ENCODE assay signal across 8 cellular contexts in genomic region chr9:131125038-131125287, GRCh38. TPM values are rescaled to one million over a fixed set of nuclear protein-coding genes. Genes with fewer than 3 reads are reported as not detected.
DNase-seq lines count a peak whose midpoint lies in the region; ATAC-seq, FAIRE-seq and TF ChIP-seq lines count a peak whose summit lies in the region.

No MANE protein-coding gene starts in this region.

- FAIRE-seq in GM19239 (lab: Jason Lieb, UNC) (no peak), D721Med (lab: Jason Lieb, UNC) (no peak)

- H3K4me3 ChIP-seq in SK-N-SH (ENCODE audit: low read depth in 2 of 2, low read length in 1 of 2) (peak overlapping the region; percentile 85 to 92), foreskin fibroblast (ENCODE audit: low read depth in 1 of 2, low read length in 2 of 2) (peak overlapping the region; percentile 89 to 99), sigmoid colon (peak overlapping the region; percentile 47 to 83 (median 76))

- peak overlapping the region; percentile 93 for H3K4me2 ChIP-seq in SK-N-SH

- DNase-seq in SK-N-SH (no peak), foreskin fibroblast (no peak), sigmoid colon (no peak), GM19239 (ENCODE audit: insufficient read length, low spot score) (no peak), D721Med (ENCODE audit: insufficient read length, low spot score) (no peak)

- peak overlapping the region; percentile 84 for H3K9ac ChIP-seq in SK-N-SH

- TF ChIP-seq POLR2A in sigmoid colon (IDR thresholded peaks at IDR 0.05), result no peak

- 3% methylated on average over 7 of the region's 7 CpGs for WGBS in SK-N-SH (ENCODE audit: low lambda C conversion rate)
- WGBS in sigmoid colon, 2 donors, result 2% methylated on average over 7 of the region's 7 CpGs

- H2AFZ ChIP-seq in SK-N-SH (ENCODE audit: low read depth), result peak overlapping the region; percentile 99

- peaks cover 43% of the 10 kb centered on the region for H3K79me2 ChIP-seq in SK-N-SH (ENCODE audit: insufficient read depth)

- H3F3A ChIP-seq in SK-N-SH (replicated peaks; ENCODE audit: insufficient read depth), result peaks cover 4% of the 10 kb centered on the region

- no peak for TF ChIP-seq RAD21 in SK-N-SH (IDR thresholded peaks at IDR 0.05; ENCODE audit: low read length)

- H3K36me3 ChIP-seq in SK-N-SH (replicated peaks in 1 of 2; ENCODE audit: control insufficient read depth in 1 of 2, insufficient read depth in 2 of 2, low read length in 1 of 2) (peaks cover 20 to 32% of the 10 kb centered on the region in 2 experiments), sigmoid colon (peaks cover 3 to 29% (median 26%) of the 10 kb centered on the region in 4 donors)

- no peaks in the 10 kb centered on the region for H3K9me2 ChIP-seq in SK-N-SH

- H3K4me1 ChIP-seq in SK-N-SH (ENCODE audit: control insufficient read depth in 1 of 2, insufficient read depth in 2 of 2, low read depth in 1 of 2, low read length in 1 of 2) (peaks cover 10% of the 10 kb centered on the region in 2 experiments; a peak in 2 of 4 replicates), sigmoid colon (peaks cover 0 to 22% (median 19%) of the 10 kb centered on the region in 4 donors)

- ATAC-seq in GM21526 (IDR thresholded peaks at IDR 0.05; ENCODE audit: low FRiP score, unreplicated experiment) (peak; percentile 3), GM21786 (IDR thresholded peaks at IDR 0.05; ENCODE audit: unreplicated experiment) (no peak), HG03571 (IDR thresholded peaks at IDR 0.05; ENCODE audit: unreplicated experiment) (no peak)

- no peaks in the 10 kb centered on the region for H3K27me3 ChIP-seq in SK-N-SH (ENCODE audit: insufficient read depth)
- no peaks in the 10 kb centered on the region for H3K27me3 ChIP-seq in sigmoid colon

- no peak for TF ChIP-seq CTCF in SK-N-SH (IDR thresholded peaks at IDR 0.05)
- no peak for TF ChIP-seq CTCF in foreskin fibroblast (IDR thresholded peaks at IDR 0.05; ENCODE audit: low read depth, low read length)
- TF ChIP-seq CTCF in sigmoid colon (IDR thresholded peaks at IDR 0.05), result no peak
- TF ChIP-seq CTCF in D721Med (IDR thresholded peaks at IDR 0.05; ENCODE audit: insufficient read depth, missing control alignments), result no peak

- no peaks in the 10 kb centered on the region for H3K9me3 ChIP-seq in SK-N-SH
- H3K9me3 ChIP-seq in sigmoid colon, result no peaks in the 10 kb centered on the region

- H3K27ac ChIP-seq in SK-N-SH (ENCODE audit: low read depth in 2 of 2, low read length in 1 of 2) (peak overlapping the region; percentile 66 to 74), sigmoid colon (peak overlapping the region; percentile 82 to 91 (median 86))

- TF ChIP-seq EP300 in SK-N-SH (IDR thresholded peaks at IDR 0.05; ENCODE audit: borderline replicate concordance in 1 of 2, low read depth in 1 of 2, low read length in 1 of 2) (no peak), sigmoid colon (IDR thresholded peaks at IDR 0.05) (no peak)

- H4K20me1 ChIP-seq in SK-N-SH (ENCODE audit: insufficient read depth), result no peaks in the 10 kb centered on the region

- intact Hi-C loops in sigmoid colon (cut with DNase I), result no loop called here

- CTCF ChIA-PET in SK-N-SH (lab: Yijun Ruan, JAX), result interaction anchor here (1.3 to 2.1 kb wide), 5 partner anchors 12 to 78 kb away, joined by 3 to 8 read pairs (median 5); no protein-coding TSS in a partner anchor

- POLR2A ChIA-PET in SK-N-SH (lab: Yijun Ruan, JAX), result interaction anchor here (0.7 to 1.4 kb wide), 6 partner anchors 8 to 248 kb away, joined by 3 to 13 read pairs (median 4); no protein-coding TSS in a partner anchor

TF ChIP-seq in SK-N-SH, 30 proteins besides CTCF, POLR2A, EP300 and RAD21:
- TF ChIP-seq ZBTB33 (IDR thresholded peaks at IDR 0.05; ENCODE audit: borderline replicate concordance, low read depth), result no peak
- no peak for TF ChIP-seq FOXJ3 (CRISPR knock-in tag; IDR thresholded peaks at IDR 0.05)
- TF ChIP-seq POLR2AphosphoS5 (IDR thresholded peaks at IDR 0.05; ENCODE audit: low read depth, low read length), result no peak
- TF ChIP-seq TEAD4 (IDR thresholded peaks at IDR 0.05; ENCODE audit: borderline replicate concordance, insufficient read depth), result no peak
- no peak for TF ChIP-seq EZH2phosphoT487 (IDR thresholded peaks at IDR 0.05; ENCODE audit: borderline replicate concordance, low read depth)
- no peak for TF ChIP-seq MEF2A (IDR thresholded peaks at IDR 0.05; ENCODE audit: borderline replicate concordance, low read depth)
- TF ChIP-seq IRF3 (IDR thresholded peaks at IDR 0.05; ENCODE audit: low read depth, low read length), result no peak
- TF ChIP-seq MXI1 (IDR thresholded peaks at IDR 0.05; ENCODE audit: low read depth, low read length), result no peak
- no peak for TF ChIP-seq NFIC (IDR thresholded peaks at IDR 0.05; ENCODE audit: borderline replicate concordance)
- TF ChIP-seq NRF1 (IDR thresholded peaks at IDR 0.05; ENCODE audit: low read depth, low read length), result no peak
- TF ChIP-seq TCF12 (IDR thresholded peaks at IDR 0.05), result no peak
- no peak for TF ChIP-seq GABPA (IDR thresholded peaks at IDR 0.05; ENCODE audit: low read depth)
- no peak for TF ChIP-seq RXRA (IDR thresholded peaks at IDR 0.05; ENCODE audit: borderline replicate concordance, low read depth)
- TF ChIP-seq GATA2 (CRISPR knock-in tag; IDR thresholded peaks at IDR 0.05), result no peak
- TF ChIP-seq MAX (IDR thresholded peaks at IDR 0.05; ENCODE audit: low read depth), result no peak
- no peak for TF ChIP-seq JUND (IDR thresholded peaks at IDR 0.05)
- no peak for TF ChIP-seq FOXM1 (IDR thresholded peaks at IDR 0.05; ENCODE audit: low read depth)
- no peak for TF ChIP-seq ELF1 (IDR thresholded peaks at IDR 0.05)
- TF ChIP-seq TAF1 (IDR thresholded peaks at IDR 0.05; ENCODE audit: borderline replicate concordance, low read depth, low read length), result no peak

RNA-seq across cellular contexts. Expression of gene NUP214, which starts 0.4 kb away (rescaled TPM):
- polyA plus RNA-seq in SK-N-SH (2012; rRNA removed), result 7.6 and 8.0 TPM in 2 replicates
- polyA plus RNA-seq in SK-N-SH (2012; cell fraction: cytosol; rRNA removed), result 3.6 and 4.9 TPM in 2 replicates
- 19.0 and 24.8 TPM in 2 replicates for polyA plus RNA-seq in SK-N-SH (2012; cell fraction: nucleus; rRNA removed)
- 10 to 100 TPM; 28.5 to 87.5 (median 38.9) TPM for total RNA-seq in sigmoid colon
- 10 to 100 TPM in 2 of 3 donors, 1 to 10 TPM in 1; 9.2 to 22.0 (median 21.0) TPM for polyA plus RNA-seq in sigmoid colon

RNA-seq across cellular contexts. Expression of gene AIF1L, which starts 28.6 kb away (rescaled TPM):
- 0.26 and 0.50 TPM in 2 replicates for polyA plus RNA-seq in SK-N-SH (2012; rRNA removed)
- 0.28 and 0.45 TPM in 2 replicates for polyA plus RNA-seq in SK-N-SH (2012; cell fraction: cytosol; rRNA removed)
- polyA plus RNA-seq in SK-N-SH (2012; cell fraction: nucleus; rRNA removed), result 0.24 and 0.38 TPM in 2 replicates
- 10 to 100 TPM in 1 of 4 donors, 1 to 10 TPM in 3; 2.5 to 11.6 (median 3.9) TPM for total RNA-seq in sigmoid colon
- polyA plus RNA-seq in sigmoid colon, result 1 to 10 TPM; 2.4 to 3.9 (median 3.2) TPM
